In the genomic region with DNA sequence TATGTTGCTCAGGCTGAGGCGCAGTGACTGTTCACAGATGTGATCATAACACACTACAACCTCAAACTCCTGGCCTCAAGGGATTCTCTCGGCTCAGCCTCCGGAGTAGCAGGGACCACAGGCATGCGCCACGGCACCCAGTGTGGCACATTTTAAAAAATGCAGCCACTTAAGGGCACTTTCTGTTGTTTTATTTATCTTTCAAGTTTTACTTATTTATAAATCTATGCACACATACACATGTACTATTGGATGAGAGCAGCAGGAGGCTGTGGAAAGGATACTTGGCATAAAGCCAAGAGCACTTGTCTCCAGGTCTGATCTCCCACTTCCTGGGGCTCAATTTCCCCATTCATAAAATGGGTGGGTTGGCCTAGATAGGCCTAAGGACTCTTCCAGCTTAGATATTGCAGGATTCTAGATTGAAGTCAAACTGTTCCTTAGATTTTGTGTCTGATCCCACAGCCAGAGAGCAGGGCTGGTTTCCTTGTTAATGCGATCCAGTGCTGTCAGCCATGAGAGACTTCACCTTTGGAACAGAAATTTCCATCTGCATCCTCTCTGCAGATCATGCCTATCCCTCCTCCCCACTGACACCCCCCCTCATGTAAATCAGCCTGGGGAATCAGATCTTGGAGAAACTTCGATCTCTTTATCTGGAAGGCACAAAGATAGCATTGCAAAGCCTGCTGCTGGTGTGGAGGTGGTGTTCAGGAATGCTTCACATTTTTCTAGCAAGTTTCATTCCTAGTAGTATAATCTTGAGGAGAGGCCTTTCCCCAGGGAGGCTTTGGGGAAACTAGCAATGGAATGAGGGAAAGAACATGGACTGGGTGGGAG, we compare ENCODE assay signal across 12 cellular contexts. TPM values are rescaled to one million over a fixed set of nuclear protein-coding genes. Genes with fewer than 3 reads are reported as not detected.
A peak's percentile ranks its signal among the peaks of the same experiment; 100 is the strongest.
DNase-seq lines count a peak whose midpoint lies in the region; ATAC-seq and TF ChIP-seq lines count a peak whose summit lies in the region.
"Had no signal": no experiment of that assay in that cellular context is flagged by ENCODE, and none has a peak within 500 bp of the region (broad histone marks: within the 10 kb centered on the region; RNA-seq: fewer than 3 reads in every experiment).

No MANE protein-coding gene starts in this region.

- no peak for ATAC-seq in WTC11
- ATAC-seq in lower lobe of right lung: no peak
- ATAC-seq in GM19395 (IDR thresholded peaks at IDR 0.05; ENCODE audit: unreplicated experiment): no peak
- no peak for ATAC-seq in GM21737 (IDR thresholded peaks at IDR 0.05; ENCODE audit: unreplicated experiment)

- POLR2A ChIA-PET in WTC11 (lab: Charles Lee): no interaction called here

- H3K4me3 ChIP-seq in ACC112 (ENCODE audit: low read depth, low read length) (no peak overlapping the region), lower lobe of right lung (no peak overlapping the region)
- H3K4me3 ChIP-seq: HAP-1, lung had no signal

- peaks cover 56% of the 10 kb centered on the region for H3K4me1 Mint-ChIP-seq in WTC11

- no peak overlapping the region for H3K4me3 Mint-ChIP-seq in WTC11

- H3K27me3 Mint-ChIP-seq in WTC11 (ENCODE audit: low read depth): no peaks in the 10 kb centered on the region

- peak; percentile 80 for DNase-seq in EH (ENCODE audit: low read depth)
- DNase-seq in WTC11 (ENCODE audit: low spot score): no peak
- no peak for DNase-seq in lower lobe of right lung
- DNase-seq in COLO668 (lab: John Stamatoyannopoulos, UW; ENCODE audit: unreplicated experiment): no peak
- no peak for DNase-seq in ureter (ENCODE audit: low spot score)
- DNase-seq: effector CD4-positive, alpha-beta T cell; NCI-H2081 treated with DMSO at 0.1 percent for 48 hours had no signal

- CTCF ChIA-PET in WTC11 (lab: Charles Lee): interaction anchor here (0.7 kb wide), 1 partner anchor 712 kb away, joined by 3 read pairs; no protein-coding TSS in a partner anchor

- H3K79me2 ChIP-seq in ACC112 (ENCODE audit: control insufficient read depth, insufficient read depth, low read length, unreplicated experiment): no peaks in the 10 kb centered on the region

- H3K36me3 Mint-ChIP-seq in WTC11: no peaks in the 10 kb centered on the region

- no peaks in the 10 kb centered on the region for H3K27me3 ChIP-seq in ACC112 (ENCODE audit: insufficient read depth, low read length)
- no peaks in the 10 kb centered on the region for H3K27me3 ChIP-seq in lower lobe of right lung (ENCODE audit: low read depth)

- H2AFZ ChIP-seq in ACC112 (ENCODE audit: low read length, unreplicated experiment): peak overlapping the region; percentile 22

- peak overlapping the region; percentile 72 for H3K27ac Mint-ChIP-seq in WTC11

- H3K4me1 ChIP-seq in ACC112 (ENCODE audit: control insufficient read depth, insufficient read depth, low read length, unreplicated experiment): peaks cover 29% of the 10 kb centered on the region
- peaks cover 32% of the 10 kb centered on the region for H3K4me1 ChIP-seq in lower lobe of right lung

- H3K36me3 ChIP-seq in ACC112 (ENCODE audit: insufficient read depth, low read length) (no peaks in the 10 kb centered on the region), lower lobe of right lung (no peaks in the 10 kb centered on the region)
- H3K36me3 ChIP-seq: HAP-1 had no signal

- H3K9me3 ChIP-seq in lower lobe of right lung: no peaks in the 10 kb centered on the region
- H3K9me3 ChIP-seq: HAP-1 had no signal

- intact Hi-C loops in lower lobe of right lung (cut with DNase I): no loop called here

- TF ChIP-seq CTCF in WTC11 (IDR thresholded peaks at IDR 0.05) (no peak), lower lobe of right lung (IDR thresholded peaks at IDR 0.05) (no peak)

- H3K27ac ChIP-seq in ACC112 (ENCODE audit: low read depth, low read length) (no peak overlapping the region), lower lobe of right lung (peak overlapping the region; percentile 56)

- no peaks in the 10 kb centered on the region for H3K9me3 Mint-ChIP-seq in WTC11

TF ChIP-seq in WTC11, 78 proteins besides CTCF, POLR2A, EP300 and RAD21 (continues in another document):
- TF ChIP-seq ZNF416 (CRISPR knock-in tag; IDR thresholded peaks at IDR 0.05): no peak
- TF ChIP-seq, protein P1, sequence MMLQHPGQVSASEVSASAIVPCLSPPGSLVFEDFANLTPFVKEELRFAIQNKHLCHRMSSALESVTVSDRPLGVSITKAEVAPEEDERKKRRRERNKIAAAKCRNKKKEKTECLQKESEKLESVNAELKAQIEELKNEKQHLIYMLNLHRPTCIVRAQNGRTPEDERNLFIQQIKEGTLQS (CRISPR knock-in tag; conservative IDR thresholded peaks at IDR 0.05): no peak
- TF ChIP-seq, protein P2, sequence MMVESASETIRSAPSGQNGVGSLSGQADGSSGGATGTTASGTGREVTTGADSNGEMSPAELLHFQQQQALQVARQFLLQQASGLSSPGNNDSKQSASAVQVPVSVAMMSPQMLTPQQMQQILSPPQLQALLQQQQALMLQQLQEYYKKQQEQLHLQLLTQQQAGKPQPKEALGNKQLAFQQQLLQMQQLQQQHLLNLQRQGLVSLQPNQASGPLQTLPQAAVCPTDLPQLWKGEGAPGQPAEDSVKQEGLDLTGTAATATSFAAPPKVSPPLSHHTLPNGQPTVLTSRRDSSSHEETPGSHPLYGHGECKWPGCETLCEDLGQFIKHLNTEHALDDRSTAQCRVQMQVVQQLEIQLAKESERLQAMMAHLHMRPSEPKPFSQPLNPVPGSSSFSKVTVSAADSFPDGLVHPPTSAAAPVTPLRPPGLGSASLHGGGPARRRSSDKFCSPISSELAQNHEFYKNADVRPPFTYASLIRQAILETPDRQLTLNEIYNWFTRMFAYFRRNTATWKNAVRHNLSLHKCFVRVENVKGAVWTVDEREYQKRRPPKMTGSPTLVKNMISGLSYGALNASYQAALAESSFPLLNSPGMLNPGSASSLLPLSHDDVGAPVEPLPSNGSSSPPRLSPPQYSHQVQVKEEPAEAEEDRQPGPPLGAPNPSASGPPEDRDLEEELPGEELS (CRISPR knock-in tag; IDR thresholded peaks at IDR 0.05): no peak
- TF ChIP-seq, protein P3, sequence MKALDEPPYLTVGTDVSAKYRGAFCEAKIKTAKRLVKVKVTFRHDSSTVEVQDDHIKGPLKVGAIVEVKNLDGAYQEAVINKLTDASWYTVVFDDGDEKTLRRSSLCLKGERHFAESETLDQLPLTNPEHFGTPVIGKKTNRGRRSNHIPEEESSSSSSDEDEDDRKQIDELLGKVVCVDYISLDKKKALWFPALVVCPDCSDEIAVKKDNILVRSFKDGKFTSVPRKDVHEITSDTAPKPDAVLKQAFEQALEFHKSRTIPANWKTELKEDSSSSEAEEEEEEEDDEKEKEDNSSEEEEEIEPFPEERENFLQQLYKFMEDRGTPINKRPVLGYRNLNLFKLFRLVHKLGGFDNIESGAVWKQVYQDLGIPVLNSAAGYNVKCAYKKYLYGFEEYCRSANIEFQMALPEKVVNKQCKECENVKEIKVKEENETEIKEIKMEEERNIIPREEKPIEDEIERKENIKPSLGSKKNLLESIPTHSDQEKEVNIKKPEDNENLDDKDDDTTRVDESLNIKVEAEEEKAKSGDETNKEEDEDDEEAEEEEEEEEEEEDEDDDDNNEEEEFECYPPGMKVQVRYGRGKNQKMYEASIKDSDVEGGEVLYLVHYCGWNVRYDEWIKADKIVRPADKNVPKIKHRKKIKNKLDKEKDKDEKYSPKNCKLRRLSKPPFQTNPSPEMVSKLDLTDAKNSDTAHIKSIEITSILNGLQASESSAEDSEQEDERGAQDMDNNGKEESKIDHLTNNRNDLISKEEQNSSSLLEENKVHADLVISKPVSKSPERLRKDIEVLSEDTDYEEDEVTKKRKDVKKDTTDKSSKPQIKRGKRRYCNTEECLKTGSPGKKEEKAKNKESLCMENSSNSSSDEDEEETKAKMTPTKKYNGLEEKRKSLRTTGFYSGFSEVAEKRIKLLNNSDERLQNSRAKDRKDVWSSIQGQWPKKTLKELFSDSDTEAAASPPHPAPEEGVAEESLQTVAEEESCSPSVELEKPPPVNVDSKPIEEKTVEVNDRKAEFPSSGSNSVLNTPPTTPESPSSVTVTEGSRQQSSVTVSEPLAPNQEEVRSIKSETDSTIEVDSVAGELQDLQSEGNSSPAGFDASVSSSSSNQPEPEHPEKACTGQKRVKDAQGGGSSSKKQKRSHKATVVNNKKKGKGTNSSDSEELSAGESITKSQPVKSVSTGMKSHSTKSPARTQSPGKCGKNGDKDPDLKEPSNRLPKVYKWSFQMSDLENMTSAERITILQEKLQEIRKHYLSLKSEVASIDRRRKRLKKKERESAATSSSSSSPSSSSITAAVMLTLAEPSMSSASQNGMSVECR (CRISPR knock-in tag; IDR thresholded peaks at IDR 0.05; ENCODE audit: borderline replicate concordance): no peak
- TF ChIP-seq, protein P4, sequence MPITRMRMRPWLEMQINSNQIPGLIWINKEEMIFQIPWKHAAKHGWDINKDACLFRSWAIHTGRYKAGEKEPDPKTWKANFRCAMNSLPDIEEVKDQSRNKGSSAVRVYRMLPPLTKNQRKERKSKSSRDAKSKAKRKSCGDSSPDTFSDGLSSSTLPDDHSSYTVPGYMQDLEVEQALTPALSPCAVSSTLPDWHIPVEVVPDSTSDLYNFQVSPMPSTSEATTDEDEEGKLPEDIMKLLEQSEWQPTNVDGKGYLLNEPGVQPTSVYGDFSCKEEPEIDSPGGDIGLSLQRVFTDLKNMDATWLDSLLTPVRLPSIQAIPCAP (CRISPR knock-in tag; IDR thresholded peaks at IDR 0.05): no peak
- TF ChIP-seq JAZF1 (CRISPR knock-in tag; IDR thresholded peaks at IDR 0.05): no peak
- TF ChIP-seq RELA (CRISPR knock-in tag; IDR thresholded peaks at IDR 0.05; ENCODE audit: borderline replicate concordance): no peak
- TF ChIP-seq, protein P5, sequence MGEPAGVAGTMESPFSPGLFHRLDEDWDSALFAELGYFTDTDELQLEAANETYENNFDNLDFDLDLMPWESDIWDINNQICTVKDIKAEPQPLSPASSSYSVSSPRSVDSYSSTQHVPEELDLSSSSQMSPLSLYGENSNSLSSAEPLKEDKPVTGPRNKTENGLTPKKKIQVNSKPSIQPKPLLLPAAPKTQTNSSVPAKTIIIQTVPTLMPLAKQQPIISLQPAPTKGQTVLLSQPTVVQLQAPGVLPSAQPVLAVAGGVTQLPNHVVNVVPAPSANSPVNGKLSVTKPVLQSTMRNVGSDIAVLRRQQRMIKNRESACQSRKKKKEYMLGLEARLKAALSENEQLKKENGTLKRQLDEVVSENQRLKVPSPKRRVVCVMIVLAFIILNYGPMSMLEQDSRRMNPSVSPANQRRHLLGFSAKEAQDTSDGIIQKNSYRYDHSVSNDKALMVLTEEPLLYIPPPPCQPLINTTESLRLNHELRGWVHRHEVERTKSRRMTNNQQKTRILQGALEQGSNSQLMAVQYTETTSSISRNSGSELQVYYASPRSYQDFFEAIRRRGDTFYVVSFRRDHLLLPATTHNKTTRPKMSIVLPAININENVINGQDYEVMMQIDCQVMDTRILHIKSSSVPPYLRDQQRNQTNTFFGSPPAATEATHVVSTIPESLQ (CRISPR knock-in tag; IDR thresholded peaks at IDR 0.05): no peak
- TF ChIP-seq HMGA2 (CRISPR knock-in tag; IDR thresholded peaks at IDR 0.05): no peak
- TF ChIP-seq CREB1 (CRISPR knock-in tag; IDR thresholded peaks at IDR 0.05): no peak
- TF ChIP-seq ZNF219 (CRISPR knock-in tag; IDR thresholded peaks at IDR 0.05; ENCODE audit: borderline replicate concordance): no peak
- TF ChIP-seq JUN (CRISPR knock-in tag; IDR thresholded peaks at IDR 0.05): no peak

RNA-seq across cellular contexts. Expression of a gene that starts 24.7 kb away (rescaled TPM):
- total RNA-seq in WTC11 (2021) (489 to 528 TPM (median 518 TPM) in 3 replicates), lower lobe of right lung (308 TPM), ureter (284 TPM)
